In the genomic region with DNA sequence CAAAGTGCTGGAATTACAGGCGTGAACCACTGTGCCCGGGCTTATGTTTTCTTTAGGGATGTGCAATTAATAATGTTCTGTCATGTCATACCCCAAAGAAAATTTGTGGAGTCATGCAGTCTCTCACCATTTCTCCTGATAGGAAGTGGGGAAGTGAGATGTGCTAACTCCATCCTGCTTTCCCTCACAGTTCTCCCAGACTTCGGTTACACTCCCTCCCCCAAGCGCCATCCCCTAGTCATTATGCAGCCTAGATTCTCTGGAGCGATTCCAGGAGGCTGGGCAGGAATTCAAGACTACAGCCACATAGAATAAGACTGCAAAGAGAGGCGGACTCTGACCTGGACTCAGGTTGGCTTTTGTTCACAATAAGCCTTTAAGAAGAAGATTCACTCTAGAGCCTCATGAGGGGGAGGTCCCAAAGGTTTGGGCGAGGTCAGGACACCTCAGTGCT, we compare ENCODE assay signal across 11 cellular contexts.
DNase-seq lines count a peak whose midpoint lies in the region; ATAC-seq and TF ChIP-seq lines count a peak whose summit lies in the region.
"Had no signal": no experiment of that assay in that cellular context is flagged by ENCODE, and none has a peak within 500 bp of the region (broad histone marks: within the 10 kb centered on the region; RNA-seq: fewer than 3 reads in every experiment).

No MANE protein-coding gene starts in this region.

- BruUV-seq in Caco-2 (replicated peaks; lab: Mats Ljungman, UMichigan), result no TSS peak

- no peaks in the 10 kb centered on the region for H3K9me3 Mint-ChIP-seq in Caco-2 (ENCODE audit: unreplicated experiment)
- H3K9me3 Mint-ChIP-seq in chondrocyte (ENCODE audit: low read depth), result no peaks in the 10 kb centered on the region
- H3K9me3 Mint-ChIP-seq: activated T-helper 1 cell treated with anti-CD3 and anti-CD28 coated beads, Interleukin-12 subunit alpha, Interleukin-12 subunit beta, Interleukin-2, Interleukin-4 antibody, amounts not matched to agents 30 ng/mL and 10 ng/mL and 1 ng/mL, durations not matched to agents 14 hours and 24 hours and 36 hours; naive thymus-derived CD4-positive, alpha-beta T cell had no signal

- H3K4me1 Mint-ChIP-seq in Caco-2 (ENCODE audit: low read depth, unreplicated experiment) (peaks cover 40% of the 10 kb centered on the region), chondrocyte (ENCODE audit: low read depth) (peaks cover 64% of the 10 kb centered on the region)

- no peaks in the 10 kb centered on the region for H3K36me3 Mint-ChIP-seq in Caco-2 (ENCODE audit: insufficient read depth, unreplicated experiment)
- H3K36me3 Mint-ChIP-seq in chondrocyte (ENCODE audit: low read depth), result no peaks in the 10 kb centered on the region
- H3K36me3 Mint-ChIP-seq: naive thymus-derived CD4-positive, alpha-beta T cell had no signal

- H3K9me3 ChIP-seq in Caco-2, result no peaks in the 10 kb centered on the region
- H3K9me3 ChIP-seq in mucosa of descending colon, result no peaks in the 10 kb centered on the region

- H3K27ac Mint-ChIP-seq in Caco-2 (ENCODE audit: unreplicated experiment) (peak overlapping the region; percentile 90), chondrocyte (ENCODE audit: unreplicated experiment) (peak overlapping the region; percentile 87)
- H3K27ac Mint-ChIP-seq: activated T-helper 1 cell treated with anti-CD3 and anti-CD28 coated beads, Interleukin-12 subunit alpha, Interleukin-12 subunit beta, Interleukin-2, Interleukin-4 antibody, amounts not matched to agents 30 ng/mL and 10 ng/mL and 1 ng/mL, durations not matched to agents 14 hours and 24 hours and 36 hours; naive thymus-derived CD4-positive, alpha-beta T cell had no signal

- CTCF ChIA-PET in Caco-2 (lab: Charles Lee), result no interaction called here

- no peaks in the 10 kb centered on the region for H3K27me3 Mint-ChIP-seq in Caco-2 (ENCODE audit: insufficient read depth, unreplicated experiment)
- H3K27me3 Mint-ChIP-seq in chondrocyte (ENCODE audit: low read depth), result no peaks in the 10 kb centered on the region
- H3K27me3 Mint-ChIP-seq: naive thymus-derived CD4-positive, alpha-beta T cell had no signal

- peaks cover 48% of the 10 kb centered on the region for H3K4me1 ChIP-seq in Caco-2
- H3K4me1 ChIP-seq in mucosa of descending colon (ENCODE audit: low read depth), result peaks cover 21% of the 10 kb centered on the region

- POLR2A ChIA-PET in Caco-2 (lab: Charles Lee), result no interaction called here

- H3K4me3 ChIP-seq in Caco-2 (ENCODE audit: low read depth, low read length), result no peak overlapping the region
- no peak overlapping the region for H3K4me3 ChIP-seq in mucosa of descending colon

- TF ChIP-seq CTCF in Caco-2 (IDR thresholded peaks at IDR 0.05; ENCODE audit: insufficient read depth in 1 of 2, low read depth in 1 of 2, low read length in 1 of 2, severe bottlenecking in 1 of 2, unreplicated experiment in 1 of 2) (no peak), chondrocyte (IDR thresholded peaks at IDR 0.05) (no peak), mucosa of descending colon (IDR thresholded peaks at IDR 0.05) (no peak), GM20000 (IDR thresholded peaks at IDR 0.05; ENCODE audit: extremely low read depth, missing control alignments) (no peak)

- DNase-seq in Caco-2 (peak; percentile 27 to 48), NCI-H2029 (lab: John Stamatoyannopoulos, UW) (peak; percentile 15), chondrocyte (ENCODE audit: low spot score) (no peak), mucosa of descending colon (peak; percentile 63 to 94 (median 79)), GM20000 (ENCODE audit: low spot score) (no peak)
- DNase-seq in activated naive CD4-positive, alpha-beta T cell treated with Interleukin-2 at 50 U/mL for 16 hours, result no peak
- DNase-seq: DND-41; naive thymus-derived CD4-positive, alpha-beta T cell had no signal

- peak overlapping the region; percentile 54 for H3K4me3 Mint-ChIP-seq in Caco-2 (ENCODE audit: unreplicated experiment)
- H3K4me3 Mint-ChIP-seq in chondrocyte (ENCODE audit: unreplicated experiment), result no peak overlapping the region
- H3K4me3 Mint-ChIP-seq: activated T-helper 1 cell treated with anti-CD3 and anti-CD28 coated beads, Interleukin-12 subunit alpha, Interleukin-12 subunit beta, Interleukin-2, Interleukin-4 antibody, amounts not matched to agents 30 ng/mL and 10 ng/mL and 1 ng/mL, durations not matched to agents 14 hours and 24 hours and 36 hours; naive thymus-derived CD4-positive, alpha-beta T cell had no signal

- H3K27me3 ChIP-seq in Caco-2 (replicated peaks; ENCODE audit: control insufficient read depth, insufficient read depth, low read length), result no peaks in the 10 kb centered on the region

- no peaks in the 10 kb centered on the region for H3K36me3 ChIP-seq in Caco-2 (ENCODE audit: control insufficient read depth, insufficient read depth, low read length)
- H3K36me3 ChIP-seq in mucosa of descending colon (ENCODE audit: low read depth), result no peaks in the 10 kb centered on the region

- peak; percentile 80 for ATAC-seq in mucosa of descending colon
- no peak for ATAC-seq in HG03460 (IDR thresholded peaks at IDR 0.05; ENCODE audit: unreplicated experiment)
- ATAC-seq in GM19395 (IDR thresholded peaks at IDR 0.05; ENCODE audit: unreplicated experiment), result no peak
- ATAC-seq: naive thymus-derived CD4-positive, alpha-beta T cell had no signal

- intact Hi-C loops in Caco-2 (cut with micrococcal nuclease; ENCODE audit: unreplicated experiment) (loop anchor here (1.0 kb wide), 1 partner anchor 29 kb away; no protein-coding TSS in a partner anchor), mucosa of descending colon (cut with DNase I, micrococcal nuclease) (no loop called here)

Comparison
In these comparisons a context has a peak if more than half of its experiments do, and no peak if none do; other contexts are left out.
1. DNase-seq: peak in Caco-2 (2 of 2), NCI-H2029 (single experiment) and mucosa of descending colon (3 of 3); none in chondrocyte (single experiment), GM20000 (single experiment) and activated naive CD4-positive, alpha-beta T cell treated with Interleukin-2 at 50 U/mL for 16 hours (single experiment).